ENCODE assay signal across 21 cellular contexts in the genomic region with DNA sequence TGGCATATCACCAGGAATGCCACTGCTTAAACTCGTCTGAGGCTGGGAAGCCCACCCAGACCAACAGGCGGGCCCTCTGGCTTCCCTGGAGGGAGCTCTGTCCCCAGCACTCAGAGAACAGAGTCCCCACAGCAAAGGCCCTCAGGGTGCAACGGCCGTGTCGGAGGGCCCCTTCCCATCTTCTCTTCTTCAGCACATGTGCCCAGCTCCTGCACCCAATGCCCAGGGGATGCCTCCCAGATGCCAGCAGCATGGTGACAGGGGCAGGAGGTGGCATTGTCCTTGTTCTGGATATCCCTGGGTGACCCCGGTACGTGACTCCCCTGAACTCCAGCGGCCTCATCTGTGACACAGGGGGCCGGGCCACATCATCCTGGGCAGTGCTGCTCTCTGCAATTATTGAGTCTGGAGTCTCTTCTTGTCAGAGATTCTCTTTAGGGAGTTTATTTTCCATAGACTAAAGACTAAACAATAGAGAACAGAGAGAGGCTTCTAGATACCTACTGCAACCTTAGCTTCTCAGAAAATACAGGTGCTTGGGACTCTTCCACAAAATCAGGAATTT. TPM values are rescaled to one million over a fixed set of nuclear protein-coding genes. Genes with fewer than 3 reads are reported as not detected.
DNase-seq lines count a peak whose midpoint lies in the region; TF ChIP-seq lines count a peak whose summit lies in the region.
"Had no signal": no experiment of that assay in that cellular context is flagged by ENCODE, and none has a peak within 500 bp of the region (broad histone marks: within the 10 kb centered on the region; RNA-seq: fewer than 3 reads in every experiment).

No MANE protein-coding gene starts in this region.

- H3K4me1 Mint-ChIP-seq in mesothelial cell of epicardium: no peaks in the 10 kb centered on the region

- intact Hi-C loops in stomach (cut with DNase I; ENCODE audit: low total_unique reads): no loop called here

- H3K27me3 Mint-ChIP-seq in mesothelial cell of epicardium (ENCODE audit: low read depth): peaks cover 87% of the 10 kb centered on the region

- no peaks in the 10 kb centered on the region for H3K36me3 Mint-ChIP-seq in mesothelial cell of epicardium

- H3K27ac Mint-ChIP-seq in mesothelial cell of epicardium: no peak overlapping the region

- H3K9me3 ChIP-seq in Peyer's patch (no peaks in the 10 kb centered on the region), stomach (no peaks in the 10 kb centered on the region)
- H3K9me3 ChIP-seq: BE2C, HAP-1, SJCRH30 had no signal

- H3K4me3 Mint-ChIP-seq in mesothelial cell of epicardium: peak overlapping the region; percentile 17

- H3K4me3 ChIP-seq in Peyer's patch (no peak overlapping the region), coronary artery (no peak overlapping the region), stomach (no peak overlapping the region)
- H3K4me3 ChIP-seq: GM12878, GM23248, HAP-1, SJCRH30 had no signal

- H3K36me3 ChIP-seq in Peyer's patch: no peaks in the 10 kb centered on the region
- H3K36me3 ChIP-seq in stomach: no peaks in the 10 kb centered on the region
- H3K36me3 ChIP-seq: HAP-1, SJCRH30 had no signal

- H3K9me3 Mint-ChIP-seq in mesothelial cell of epicardium: no peaks in the 10 kb centered on the region

- no peak for TF ChIP-seq CTCF in Peyer's patch (IDR thresholded peaks at IDR 0.05)
- no peak for TF ChIP-seq CTCF in coronary artery (IDR thresholded peaks at IDR 0.05)
- no peak for TF ChIP-seq CTCF in mesothelial cell of epicardium (IDR thresholded peaks at IDR 0.05; ENCODE audit: unreplicated experiment)
- TF ChIP-seq CTCF in stomach (IDR thresholded peaks at IDR 0.05): no peak

- TF ChIP-seq EP300 in stomach (IDR thresholded peaks at IDR 0.05): no peak

- TF ChIP-seq POLR2A in Peyer's patch (IDR thresholded peaks at IDR 0.05) (no peak), stomach (IDR thresholded peaks at IDR 0.05) (no peak)

- DNase-seq in Peyer's patch (peak in 2 of 3 donors; percentile 15 to 22), coronary artery (ENCODE audit: low spot score) (peak; percentile 58), mesothelial cell of epicardium (ENCODE audit: low spot score in 2 of 2, unreplicated experiment in 2 of 2) (peak in 1 of 2 experiments; percentile 4), stomach (peak; percentile 23), COLO829 (ENCODE audit: low spot score) (no peak), NCI-H524 treated with DMSO at 0.1 percent for 48 hours (lab: John Stamatoyannopoulos, UW) (no peak), NCI-H345 (lab: John Stamatoyannopoulos, UW) (no peak)
- DNase-seq: BE2C; COR-L47; DMS79; GM23248; KG1; NCI-H1092 treated with DMSO at 0.1 percent for 48 hours; NCI-H1436 treated with DMSO at 0.1 percent for 48 hours; NCI-H1930; NCI-H510A; NCI-H774; NK-92 treated with Interleukin-12 subunit alpha and Interleukin-12 subunit beta, amount 100 ng/mL, for 24 hours; SJCRH30 had no signal

- H3K27me3 ChIP-seq in Peyer's patch (no peaks in the 10 kb centered on the region), stomach (peaks cover 0 to 85% (median 38%) of the 10 kb centered on the region in 3 donors)
- H3K27me3 ChIP-seq: BE2C had no signal

- peaks cover 0 to 8% (median 0%) of the 10 kb centered on the region in 4 donors for H3K4me1 ChIP-seq in Peyer's patch
- peaks cover 0 to 24% (median 19%) of the 10 kb centered on the region in 4 donors for H3K4me1 ChIP-seq in stomach
- H3K4me1 ChIP-seq: HAP-1, SJCRH30 had no signal

- WGBS in stomach, 5 donors: 80 to 94% (median 87%) methylated on average over 9 of the region's 9 CpGs

- H3K27ac ChIP-seq in Peyer's patch (no peak overlapping the region), coronary artery (no peak overlapping the region), stomach (no peak overlapping the region)
- H3K27ac ChIP-seq: GM23248, SJCRH30 had no signal

RNA-seq across cellular contexts. Expression of gene OLFM1, which starts 13.6 kb away (rescaled TPM):
- total RNA-seq in Peyer's patch (1 to 10 TPM; 2.5 to 5.8 (median 4.9) TPM), mesothelial cell of epicardium (0.86 to 2.0 TPM (median 1.4 TPM) in 3 replicates), stomach (10 to 100 TPM in 2 of 5 donors, 1 to 10 TPM in 1, under 1 TPM in 1, not detected in 1; 0.29 to 58.3 (median 8.1) TPM)
- 10 to 100 TPM in 2 of 3 donors, 1 to 10 TPM in 1; 4.4 to 10.8 (median 10.5) TPM for polyA plus RNA-seq in stomach
- total RNA-seq: GM12878, SJCRH30 had no signal
- polyA plus RNA-seq: GM12878 had no signal

Comparison
In these comparisons a context has a peak if more than half of its experiments do, and no peak if none do; other contexts are left out.
1. DNase-seq: peak in Peyer's patch (2 of 3), coronary artery (single experiment) and stomach (single experiment); none in COLO829 (single experiment), NCI-H524 treated with DMSO at 0.1 percent for 48 hours (single experiment) and NCI-H345 (single experiment).